ENCODE assay signal across 1 cellular context in genomic region chr11:77130763-77131513, GRCh38.
TF ChIP-seq lines count a peak whose summit lies in the region.

No MANE protein-coding gene starts in this region.

TF ChIP-seq in HepG2, 621 proteins besides CTCF, POLR2A, EP300 and RAD21 (continued from another document and continues in another):
- no peak for TF ChIP-seq ZNF142 (CRISPR knock-in tag; IDR thresholded peaks at IDR 0.05)
- no peak for TF ChIP-seq MED8 (CRISPR knock-in tag; IDR thresholded peaks at IDR 0.05; ENCODE audit: insufficient replicate concordance)
- TF ChIP-seq RFX1 (IDR thresholded peaks at IDR 0.05) = peak; percentile 42; the same call in 1 of the 2 replicates
- no peak for TF ChIP-seq GPN1 (CRISPR knock-in tag; IDR thresholded peaks at IDR 0.05; ENCODE audit: borderline replicate concordance)
- TF ChIP-seq ZNF3 (CRISPR knock-in tag; IDR thresholded peaks at IDR 0.05) = no peak
- no peak for TF ChIP-seq HOXA7 (CRISPR knock-in tag; IDR thresholded peaks at IDR 0.05)
- no peak for TF ChIP-seq MAFG (CRISPR knock-in tag; IDR thresholded peaks at IDR 0.05)
- no peak for TF ChIP-seq MEIS1 (CRISPR knock-in tag; IDR thresholded peaks at IDR 0.05; ENCODE audit: borderline replicate concordance)
- TF ChIP-seq, protein P1, sequence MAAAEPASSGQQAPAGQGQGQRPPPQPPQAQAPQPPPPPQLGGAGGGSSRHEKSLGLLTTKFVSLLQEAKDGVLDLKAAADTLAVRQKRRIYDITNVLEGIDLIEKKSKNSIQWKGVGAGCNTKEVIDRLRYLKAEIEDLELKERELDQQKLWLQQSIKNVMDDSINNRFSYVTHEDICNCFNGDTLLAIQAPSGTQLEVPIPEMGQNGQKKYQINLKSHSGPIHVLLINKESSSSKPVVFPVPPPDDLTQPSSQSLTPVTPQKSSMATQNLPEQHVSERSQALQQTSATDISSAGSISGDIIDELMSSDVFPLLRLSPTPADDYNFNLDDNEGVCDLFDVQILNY (CRISPR knock-in tag; conservative IDR thresholded peaks at IDR 0.05) = no peak
- TF ChIP-seq ELF3 (CRISPR knock-in tag; IDR thresholded peaks at IDR 0.05) = peak; percentile 37; the same call in 1 of the 2 replicates
- no peak for TF ChIP-seq ZNF317 (CRISPR knock-in tag; IDR thresholded peaks at IDR 0.05)
- TF ChIP-seq ZNF207 (IDR thresholded peaks at IDR 0.05; ENCODE audit: borderline replicate concordance) = no peak
- no peak for TF ChIP-seq HDAC6 (IDR thresholded peaks at IDR 0.05; ENCODE audit: low read depth, low read length)
- no peak for TF ChIP-seq IRX3 (CRISPR knock-in tag; IDR thresholded peaks at IDR 0.05; ENCODE audit: borderline replicate concordance, low read depth)
- TF ChIP-seq ZBTB44 (CRISPR knock-in tag; IDR thresholded peaks at IDR 0.05) = no peak
- no peak for TF ChIP-seq TCF7L2 (IDR thresholded peaks at IDR 0.05; ENCODE audit: low read depth, low read length)
- TF ChIP-seq ZNF451 (CRISPR knock-in tag; IDR thresholded peaks at IDR 0.05) = no peak
- no peak for TF ChIP-seq ZKSCAN5 (CRISPR knock-in tag; IDR thresholded peaks at IDR 0.05)
- TF ChIP-seq DPF2 (CRISPR knock-in tag; IDR thresholded peaks at IDR 0.05; ENCODE audit: borderline replicate concordance, low read depth) = peak; percentile 38; the same call in 1 of the 2 replicates
- TF ChIP-seq SRSF4 (IDR thresholded peaks at IDR 0.05; ENCODE audit: low read depth, low read length, poor library complexity, severe bottlenecking) = no peak
- TF ChIP-seq ZMYM2 (CRISPR knock-in tag; IDR thresholded peaks at IDR 0.05) = peak; percentile 50; the same call in 1 of the 2 replicates
- no peak for TF ChIP-seq NR3C1 (CRISPR knock-in tag; IDR thresholded peaks at IDR 0.05)
- TF ChIP-seq ZNF761 (CRISPR knock-in tag; conservative IDR thresholded peaks at IDR 0.05) = no peak
- TF ChIP-seq ZNF703 (CRISPR knock-in tag; IDR thresholded peaks at IDR 0.05; ENCODE audit: borderline replicate concordance) = no peak
- 0 out of 2 replicates have a peak, but pooled peaks have one; percentile 28 for TF ChIP-seq ZNF350 (CRISPR knock-in tag; IDR thresholded peaks at IDR 0.05; ENCODE audit: borderline replicate concordance, low read depth)
- no peak for TF ChIP-seq ZNF7 (CRISPR knock-in tag; IDR thresholded peaks at IDR 0.05)
- TF ChIP-seq GATA4 (IDR thresholded peaks at IDR 0.05; ENCODE audit: borderline replicate concordance, low read depth) = no peak
- TF ChIP-seq ZNF746 (CRISPR knock-in tag; IDR thresholded peaks at IDR 0.05) = 0 out of 2 replicates have a peak, but pooled peaks have one; percentile 7
- TF ChIP-seq, protein P2, sequence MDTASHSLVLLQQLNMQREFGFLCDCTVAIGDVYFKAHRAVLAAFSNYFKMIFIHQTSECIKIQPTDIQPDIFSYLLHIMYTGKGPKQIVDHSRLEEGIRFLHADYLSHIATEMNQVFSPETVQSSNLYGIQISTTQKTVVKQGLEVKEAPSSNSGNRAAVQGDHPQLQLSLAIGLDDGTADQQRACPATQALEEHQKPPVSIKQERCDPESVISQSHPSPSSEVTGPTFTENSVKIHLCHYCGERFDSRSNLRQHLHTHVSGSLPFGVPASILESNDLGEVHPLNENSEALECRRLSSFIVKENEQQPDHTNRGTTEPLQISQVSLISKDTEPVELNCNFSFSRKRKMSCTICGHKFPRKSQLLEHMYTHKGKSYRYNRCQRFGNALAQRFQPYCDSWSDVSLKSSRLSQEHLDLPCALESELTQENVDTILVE (CRISPR knock-in tag; IDR thresholded peaks at IDR 0.05) = no peak
- 0 out of 2 replicates have a peak, but pooled peaks have one; percentile 58 for TF ChIP-seq ZNF839 (CRISPR knock-in tag; IDR thresholded peaks at IDR 0.05; ENCODE audit: borderline replicate concordance)
- TF ChIP-seq ZNF251 (CRISPR knock-in tag; IDR thresholded peaks at IDR 0.05) = no peak
- peak; percentile 76; the same call in 1 of the 2 replicates for TF ChIP-seq ZHX1 (CRISPR knock-in tag; IDR thresholded peaks at IDR 0.05; ENCODE audit: low read depth)
- TF ChIP-seq YEATS2 (CRISPR knock-in tag; IDR thresholded peaks at IDR 0.05; ENCODE audit: borderline replicate concordance) = peak; percentile 29; the same call in 1 of the 2 replicates
- 0 out of 2 replicates have a peak, but pooled peaks have one; percentile 64 for TF ChIP-seq IRF2 (CRISPR knock-in tag; IDR thresholded peaks at IDR 0.05)
- no peak for TF ChIP-seq NCOA1 (CRISPR knock-in tag; IDR thresholded peaks at IDR 0.05)
- TF ChIP-seq, protein P3, sequence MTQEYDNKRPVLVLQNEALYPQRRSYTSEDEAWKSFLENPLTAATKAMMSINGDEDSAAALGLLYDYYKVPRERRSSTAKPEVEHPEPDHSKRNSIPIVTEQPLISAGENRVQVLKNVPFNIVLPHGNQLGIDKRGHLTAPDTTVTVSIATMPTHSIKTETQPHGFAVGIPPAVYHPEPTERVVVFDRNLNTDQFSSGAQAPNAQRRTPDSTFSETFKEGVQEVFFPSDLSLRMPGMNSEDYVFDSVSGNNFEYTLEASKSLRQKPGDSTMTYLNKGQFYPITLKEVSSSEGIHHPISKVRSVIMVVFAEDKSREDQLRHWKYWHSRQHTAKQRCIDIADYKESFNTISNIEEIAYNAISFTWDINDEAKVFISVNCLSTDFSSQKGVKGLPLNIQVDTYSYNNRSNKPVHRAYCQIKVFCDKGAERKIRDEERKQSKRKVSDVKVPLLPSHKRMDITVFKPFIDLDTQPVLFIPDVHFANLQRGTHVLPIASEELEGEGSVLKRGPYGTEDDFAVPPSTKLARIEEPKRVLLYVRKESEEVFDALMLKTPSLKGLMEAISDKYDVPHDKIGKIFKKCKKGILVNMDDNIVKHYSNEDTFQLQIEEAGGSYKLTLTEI (CRISPR knock-in tag; conservative IDR thresholded peaks at IDR 0.05) = no peak
- TF ChIP-seq HNRNPL (IDR thresholded peaks at IDR 0.05; ENCODE audit: low read depth, low read length) = peak; percentile 46; the same call in 1 of the 2 replicates
- no peak for TF ChIP-seq ZNF362 (CRISPR knock-in tag; IDR thresholded peaks at IDR 0.05; ENCODE audit: borderline replicate concordance)
- peak; percentile 73 to 86 for TF ChIP-seq NR2F1 (CRISPR knock-in tag; IDR thresholded peaks at IDR 0.05)
- no peak for TF ChIP-seq THAP8 (CRISPR knock-in tag; IDR thresholded peaks at IDR 0.05; ENCODE audit: borderline replicate concordance)
- no peak for TF ChIP-seq NONO (IDR thresholded peaks at IDR 0.05)
- TF ChIP-seq NONO (CRISPR knock-in tag; conservative IDR thresholded peaks at IDR 0.05) = 0 out of 2 replicates have a peak, but pooled peaks have one; percentile 34
- no peak for TF ChIP-seq MIER3 (CRISPR knock-in tag; IDR thresholded peaks at IDR 0.05; ENCODE audit: borderline replicate concordance)
- peak; percentile 51; the same call in 1 of the 2 replicates for TF ChIP-seq MEIS2 (CRISPR knock-in tag; IDR thresholded peaks at IDR 0.05)
- TF ChIP-seq SKI (IDR thresholded peaks at IDR 0.05; ENCODE audit: partially characterized antibody) = peak; percentile 58
- TF ChIP-seq, protein P4, sequence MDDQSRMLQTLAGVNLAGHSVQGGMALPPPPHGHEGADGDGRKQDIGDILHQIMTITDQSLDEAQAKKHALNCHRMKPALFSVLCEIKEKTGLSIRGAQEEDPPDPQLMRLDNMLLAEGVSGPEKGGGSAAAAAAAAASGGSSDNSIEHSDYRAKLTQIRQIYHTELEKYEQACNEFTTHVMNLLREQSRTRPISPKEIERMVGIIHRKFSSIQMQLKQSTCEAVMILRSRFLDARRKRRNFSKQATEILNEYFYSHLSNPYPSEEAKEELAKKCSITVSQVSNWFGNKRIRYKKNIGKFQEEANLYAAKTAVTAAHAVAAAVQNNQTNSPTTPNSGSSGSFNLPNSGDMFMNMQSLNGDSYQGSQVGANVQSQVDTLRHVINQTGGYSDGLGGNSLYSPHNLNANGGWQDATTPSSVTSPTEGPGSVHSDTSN (CRISPR knock-in tag; IDR thresholded peaks at IDR 0.05; ENCODE audit: borderline replicate concordance) = no peak
